ENCODE assay signal across 26 cellular contexts in genomic region chr17:13498184-13498583, GRCh38.
"Had no signal": no experiment of that assay in that cellular context is flagged by ENCODE, and none has a peak within 500 bp of the region (broad histone marks: within the 10 kb centered on the region; RNA-seq: fewer than 3 reads in every experiment).

No MANE protein-coding gene starts in this region.

- H3K4me2 ChIP-seq: KMS-11 had no signal

- H3K4me3 Mint-ChIP-seq: IgD-negative memory B cell had no signal

- H3K27ac ChIP-seq: HL-60, KMS-11, SJSA1, SK-N-MC had no signal

- H3K9ac ChIP-seq: KMS-11 had no signal

- H3K36me3 ChIP-seq: SJSA1 had no signal

- H3K27me3 ChIP-seq: SJSA1 had no signal

- DNase-seq: Kasumi-1; MM.1S; NCI-H1048; NCI-H1105; NCI-H1417; NCI-H1436 treated with DMSO at 0.1 percent for 48 hours; NCI-H1694; NCI-H187 treated with DMSO at 0.1 percent for 48 hours; NCI-H2029 treated with DMSO at 0.1 percent for 48 hours; NCI-H2107; NCI-H2227 treated with DMSO at 0.1 percent for 48 hours; NCI-H524; NCI-H526 treated with DMSO at 0.1 percent for 48 hours; NCI-H774; NK-92 treated with Interleukin-12 subunit alpha and Interleukin-12 subunit beta, amount 100 ng/mL, for 24 hours; Right ventricle myocardium superior; RPMI8226; SIG-M5 had no signal

- H3K4me1 Mint-ChIP-seq: IgD-negative memory B cell had no signal

- FAIRE-seq: HTR-8/SVneo, K562, RCC 7860 had no signal

- ATAC-seq: K562 had no signal

- H3K36me3 Mint-ChIP-seq: IgD-negative memory B cell had no signal

- H3K27me3 Mint-ChIP-seq: IgD-negative memory B cell had no signal

- H3K9me3 ChIP-seq: SJSA1 had no signal

- H3K4me3 ChIP-seq: K562, SJSA1, SK-N-MC had no signal
